Comparison of ENCODE assay signal across 23 cellular contexts in the genomic region with DNA sequence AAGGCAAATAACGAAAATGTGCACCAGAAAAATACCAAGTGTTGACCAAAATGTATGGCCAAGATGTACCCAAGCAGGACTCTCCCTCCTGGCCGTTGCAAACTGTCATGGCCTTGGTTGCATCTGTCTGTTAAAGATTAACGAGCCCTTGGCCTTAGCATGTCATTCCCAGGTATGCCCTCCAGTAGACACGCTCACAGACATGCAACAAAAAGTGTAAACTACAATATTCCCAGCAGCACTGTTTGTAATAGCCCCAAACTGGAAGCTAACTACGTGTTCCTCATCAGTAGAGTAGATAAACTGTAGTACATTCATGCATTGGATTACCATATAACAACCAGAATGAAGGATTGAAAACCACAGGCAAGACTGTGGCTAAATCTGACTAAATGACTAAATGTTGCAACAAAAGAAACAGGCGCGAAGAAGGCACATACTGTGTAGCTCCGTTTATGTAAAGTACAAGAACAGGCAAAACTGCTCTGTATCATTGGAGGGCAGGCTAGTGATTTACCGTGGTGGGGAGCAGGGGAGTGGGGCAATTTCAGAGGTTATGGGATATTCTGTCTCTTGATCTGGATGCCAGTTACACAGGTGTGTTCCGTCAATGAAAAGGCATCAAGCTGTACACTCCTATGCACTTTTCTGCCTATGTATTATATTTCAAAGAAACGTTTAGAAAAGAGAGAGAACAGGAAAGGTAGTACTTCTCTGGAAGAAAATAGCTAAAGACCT.
"Had no signal": no experiment of that assay in that cellular context is flagged by ENCODE, and none has a peak within 500 bp of the region (broad histone marks: within the 10 kb centered on the region; RNA-seq: fewer than 3 reads in every experiment).

No MANE protein-coding gene starts in this region.

- H3K27ac ChIP-seq: cardiac muscle cell, gastroesophageal sphincter, neural progenitor cell, spleen, thoracic aorta, upper lobe of left lung had no signal

- H3K4me1 ChIP-seq: gastroesophageal sphincter, spleen, upper lobe of left lung had no signal

- H3K36me3 ChIP-seq: cardiac muscle cell, gastroesophageal sphincter, neural progenitor cell, spleen, thoracic aorta, upper lobe of left lung had no signal

- DNase-seq: activated B cell treated with CpG ODN at 0.5 μM for 24 hours; activated CD4-positive, alpha-beta memory T cell treated with anti-CD3 and anti-CD28 coated beads for 36 hours; activated CD4-positive, alpha-beta T cell treated with anti-CD3 and anti-CD28 coated beads for 48 hours; activated naive CD4-positive, alpha-beta T cell treated with Interleukin-2 at 50 U/mL for 16 hours; activated naive CD8-positive, alpha-beta T cell treated with anti-CD3 and anti-CD28 coated beads for 36 hours; activated T-cell treated with anti-CD3 and anti-CD28 coated beads, Interleukin-2, amount 50 U/mL, for 48 hours; amniotic stem cell; cortex of kidney; endodermal cell; head of caudate nucleus; islet precursor cell; left cardiac atrium; naive B cell; spleen; stimulated activated CD4-positive, alpha-beta T cell treated with anti-CD3 and anti-CD28 coated beads, Interleukin-4, amount 100 ng/mL, for 1 hour; stimulated activated naive CD4-positive, alpha-beta T cell; T-helper 17 cell; upper lobe of left lung had no signal

- H3K4me3 ChIP-seq: cardiac muscle cell, gastroesophageal sphincter, lung, neural progenitor cell, spleen, thoracic aorta, upper lobe of left lung had no signal

- H3K27me3 ChIP-seq: cardiac muscle cell, neural progenitor cell, upper lobe of left lung had no signal

- ATAC-seq: gastroesophageal sphincter, left cardiac atrium, T-helper 17 cell had no signal

- H3K4me2 ChIP-seq: neural progenitor cell had no signal

- H2AFZ ChIP-seq: neural progenitor cell had no signal
